10 cellular contexts compared by ENCODE assay signal in the genomic region with DNA sequence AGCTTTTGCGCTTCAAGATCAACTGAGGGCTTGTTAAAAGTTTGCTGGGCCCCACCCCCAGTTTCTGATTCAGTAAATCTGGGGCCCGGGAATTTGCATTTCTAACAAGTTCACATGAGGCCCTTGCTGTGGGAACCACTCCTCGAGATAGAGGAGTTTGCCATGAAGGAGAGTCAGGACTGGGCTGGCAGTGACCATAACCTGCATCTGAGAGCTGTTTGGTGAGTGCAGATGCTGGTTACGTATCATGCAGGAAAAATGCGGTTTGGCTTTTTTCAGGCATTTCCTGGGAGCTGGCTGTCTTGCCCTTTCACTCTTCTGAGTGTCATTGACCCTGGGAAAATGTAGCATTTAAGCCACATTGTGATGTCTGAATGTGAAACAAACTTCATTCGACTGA. TPM values are rescaled to one million over a fixed set of nuclear protein-coding genes. Genes with fewer than 3 reads are reported as not detected.
A peak's percentile ranks its signal among the peaks of the same experiment; 100 is the strongest.
DNase-seq lines count a peak whose midpoint lies in the region; ATAC-seq and TF ChIP-seq lines count a peak whose summit lies in the region.
"Had no signal": no experiment of that assay in that cellular context is flagged by ENCODE, and none has a peak within 500 bp of the region (broad histone marks: within the 10 kb centered on the region; RNA-seq: fewer than 3 reads in every experiment).

No MANE protein-coding gene starts in this region.

- ATAC-seq in heart right ventricle (no peak), Right ventricle myocardium inferior (no peak)
- ATAC-seq in activated CD8-positive, alpha-beta T cell treated with anti-CD3 and anti-CD28 coated beads for 36 hours: no peak

- no peak overlapping the region for H4K8ac ChIP-seq in mesendoderm (ENCODE audit: low read depth, low read length)

- H3K27ac Mint-ChIP-seq in activated CD8-positive, alpha-beta T cell treated with anti-CD3 and anti-CD28 coated beads for 36 hours: no peak overlapping the region

- no peak overlapping the region for H3K4ac ChIP-seq in mesendoderm (ENCODE audit: low read depth, low read length)

- CTCF ChIA-PET in activated CD8-positive, alpha-beta T cell treated with anti-CD3 and anti-CD28 coated beads for 36 hours (lab: Charles Lee): interaction anchor here (0.8 kb wide), 1 partner anchor 27 kb away, joined by 3 read pairs; no protein-coding TSS in a partner anchor

- no peak overlapping the region for H4K5ac ChIP-seq in mesendoderm (ENCODE audit: low read length)

- no peaks in the 10 kb centered on the region for H3K27me3 Mint-ChIP-seq in activated CD8-positive, alpha-beta T cell treated with anti-CD3 and anti-CD28 coated beads for 36 hours

- no peak overlapping the region for H3K18ac ChIP-seq in mesendoderm (ENCODE audit: low read length)

- H3K23ac ChIP-seq in mesendoderm (ENCODE audit: low read length): no peak overlapping the region

- 89 to 92% methylated on average over 6 of the region's 6 CpGs for WGBS in heart right ventricle, 2 donors
- no CpG with 5 or more reads among the region's 6 CpGs for WGBS in mesendoderm (ENCODE audit: extremely low coverage, insufficient coverage, low lambda C conversion rate)

- H3K9ac ChIP-seq in mesendoderm (ENCODE audit: low read length): no peak overlapping the region

- no peak overlapping the region for H3K4me3 ChIP-seq in heart right ventricle
- no peak overlapping the region for H3K4me3 ChIP-seq in mesendoderm (ENCODE audit: low read length)
- no peak overlapping the region for H3K4me3 ChIP-seq in uterus
- H3K4me3 ChIP-seq: SK-N-MC had no signal

- H3K4me2 ChIP-seq in mesendoderm (ENCODE audit: low read length): no peak overlapping the region

- POLR2A ChIA-PET in activated CD8-positive, alpha-beta T cell treated with anti-CD3 and anti-CD28 coated beads for 36 hours (lab: Charles Lee): interaction anchor here (0.6 to 0.9 kb wide), 2 partner anchors 9 to 83 kb away, joined by 3 read pairs; no protein-coding TSS in a partner anchor

- H3K36me3 Mint-ChIP-seq in activated CD8-positive, alpha-beta T cell treated with anti-CD3 and anti-CD28 coated beads for 36 hours (ENCODE audit: low read depth): no peaks in the 10 kb centered on the region

- H3K27me3 ChIP-seq in heart right ventricle (no peaks in the 10 kb centered on the region), mesendoderm (ENCODE audit: insufficient read depth, low read length, poor library complexity) (no peaks in the 10 kb centered on the region), uterus (no peaks in the 10 kb centered on the region)

- H3K27ac ChIP-seq in heart right ventricle: peak overlapping the region in 8 of 10 donors; percentile 5 to 95 (median 72)
- H3K27ac ChIP-seq in mesendoderm (ENCODE audit: low read depth, low read length): no peak overlapping the region
- H3K27ac ChIP-seq in uterus: peak overlapping the region; percentile 84 to 97
- H3K27ac ChIP-seq: SK-N-MC had no signal

- peaks cover 32 to 91% (median 72%) of the 10 kb centered on the region in 9 donors for H3K4me1 ChIP-seq in heart right ventricle
- H3K4me1 ChIP-seq in mesendoderm (ENCODE audit: control insufficient read depth, low read depth, low read length): peaks cover 20% of the 10 kb centered on the region
- H3K4me1 ChIP-seq in uterus: peaks cover 7 to 22% of the 10 kb centered on the region in 2 donors

- no peaks in the 10 kb centered on the region for H3K79me2 ChIP-seq in mesendoderm (ENCODE audit: control insufficient read depth, insufficient read depth, low read length)

- H3K9me3 Mint-ChIP-seq in activated CD8-positive, alpha-beta T cell treated with anti-CD3 and anti-CD28 coated beads for 36 hours: no peaks in the 10 kb centered on the region

- no peak overlapping the region for H3K56ac ChIP-seq in mesendoderm (ENCODE audit: low read length)

- H3K79me1 ChIP-seq in mesendoderm (ENCODE audit: low read length): no peaks in the 10 kb centered on the region

- peak overlapping the region; percentile 5 for H2BK15ac ChIP-seq in mesendoderm (replicated peaks; ENCODE audit: low read depth)

- DNase-seq in heart right ventricle (no peak), Right ventricle myocardium inferior (ENCODE audit: missing footprints) (no peak), dedifferentiated amniotic fluid mesenchymal stem cell (ENCODE audit: extremely low spot score) (peak; percentile 17), mesendoderm (peak; percentile 53), uterus (peak in 1 of 2 donors; percentile 25), NCI-H82 (lab: John Stamatoyannopoulos, UW) (no peak)
- DNase-seq in activated CD8-positive, alpha-beta T cell treated with anti-CD3 and anti-CD28 coated beads for 36 hours: no peak
- DNase-seq in activated CD8-positive, alpha-beta memory T cell treated with anti-CD3 and anti-CD28 coated beads for 24 hours: no peak
- DNase-seq: NCI-H1436 treated with DMSO at 0.1 percent for 48 hours had no signal

- H3K4me3 Mint-ChIP-seq in activated CD8-positive, alpha-beta T cell treated with anti-CD3 and anti-CD28 coated beads for 36 hours: no peak overlapping the region

- intact Hi-C loops in heart right ventricle (cut with DNase I): loop anchor here in 4 of 10 donors (2.0 to 5.0 kb wide), 3 partner anchors 51 to 65 kb away; no protein-coding TSS in a partner anchor
- intact Hi-C loops in Right ventricle myocardium inferior (cut with DNase I): no loop called here
- intact Hi-C loops in uterus (cut with DNase I; ENCODE audit: low total_unique reads): no loop called here
- intact Hi-C loops in activated CD8-positive, alpha-beta T cell treated with anti-CD3 and anti-CD28 coated beads for 36 hours (cut with micrococcal nuclease): no loop called here

- no peaks in the 10 kb centered on the region for H3K9me3 ChIP-seq in heart right ventricle
- no peaks in the 10 kb centered on the region for H3K9me3 ChIP-seq in uterus

- TF ChIP-seq CTCF in heart right ventricle (IDR thresholded peaks at IDR 0.05) (no peak), uterus (IDR thresholded peaks at IDR 0.05) (no peak)
- no peak for TF ChIP-seq CTCF in activated CD8-positive, alpha-beta T cell treated with anti-CD3 and anti-CD28 coated beads for 36 hours (IDR thresholded peaks at IDR 0.05)

- no peaks in the 10 kb centered on the region for H3K4me1 Mint-ChIP-seq in activated CD8-positive, alpha-beta T cell treated with anti-CD3 and anti-CD28 coated beads for 36 hours (ENCODE audit: low read depth)

- no peak overlapping the region for H2AK5ac ChIP-seq in mesendoderm (ENCODE audit: low read length)

- H2BK120ac ChIP-seq in mesendoderm (ENCODE audit: low read depth, low read length): no peak overlapping the region

- no peak overlapping the region for H2BK5ac ChIP-seq in mesendoderm (ENCODE audit: low read length)

- TF ChIP-seq POLR2A in uterus (IDR thresholded peaks at IDR 0.05): no peak

- H3K36me3 ChIP-seq in heart right ventricle: no peaks in the 10 kb centered on the region
- no peaks in the 10 kb centered on the region for H3K36me3 ChIP-seq in mesendoderm (ENCODE audit: control insufficient read depth, insufficient read depth, low read length)
- no peaks in the 10 kb centered on the region for H3K36me3 ChIP-seq in uterus

RNA-seq across cellular contexts. Expression of a gene that starts 9.4 kb away (rescaled TPM):
- total RNA-seq in heart right ventricle (10 to 100 TPM; 24.2 to 73.5 (median 45.2) TPM), Right ventricle myocardium inferior (37.1 TPM), uterus (10 to 100 TPM; 10.2 to 65.3 (median 32.0) TPM)
- polyA plus RNA-seq in heart right ventricle: 10 to 100 TPM; 16.2 to 22.6 TPM
- 5.8 TPM for polyA plus RNA-seq in mesendoderm (2013, experiment 1 of 2)
- 6.1 TPM for polyA plus RNA-seq in mesendoderm (2013, experiment 2 of 2)
- total RNA-seq in activated CD8-positive, alpha-beta T cell treated with anti-CD3 and anti-CD28 coated beads for 36 hours: not detected

Comparison
In these comparisons a context has a peak if more than half of its experiments do, and no peak if none do; other contexts are left out.
1. DNase-seq: peak in dedifferentiated amniotic fluid mesenchymal stem cell (single experiment) and mesendoderm (single experiment); none in heart right ventricle (0 of 2), Right ventricle myocardium inferior (single experiment), activated CD8-positive, alpha-beta T cell treated with anti-CD3 and anti-CD28 coated beads for 36 hours (single experiment), activated CD8-positive, alpha-beta memory T cell treated with anti-CD3 and anti-CD28 coated beads for 24 hours (single experiment) and NCI-H82 (single experiment).
2. RNA of a gene that starts 9.4 kb away (total RNA-seq): 24.2 to 73.5 TPM in heart right ventricle, 37.1 TPM in Right ventricle myocardium inferior (single experiment) and 10.2 to 65.3 TPM in uterus; not detected in activated CD8-positive, alpha-beta T cell treated with anti-CD3 and anti-CD28 coated beads for 36 hours; every median in the first group is over 10 times any median in the second.